In the genomic region with DNA sequence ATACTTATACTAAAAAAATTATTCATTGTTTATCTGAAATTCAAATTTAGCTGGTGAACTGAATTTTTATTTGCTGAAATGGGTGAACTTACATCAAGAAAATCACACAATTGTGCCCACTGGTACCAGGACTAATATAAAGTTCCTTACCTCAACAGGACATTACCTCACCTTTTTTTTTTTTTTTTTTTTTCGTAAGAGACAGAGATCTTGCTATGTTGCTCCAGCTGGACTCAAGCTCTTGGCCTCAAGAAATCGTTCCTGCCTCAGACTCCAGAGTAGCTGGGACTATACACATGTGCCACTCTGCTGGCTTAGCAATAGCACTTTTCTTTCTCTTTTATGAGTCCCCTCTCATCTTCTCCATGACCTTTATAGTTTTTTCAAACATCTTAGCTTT, we compare ENCODE assay signal across 20 cellular contexts. TPM values are rescaled to one million over a fixed set of nuclear protein-coding genes. Genes with fewer than 3 reads are reported as not detected.
DNase-seq lines count a peak whose midpoint lies in the region; ATAC-seq and TF ChIP-seq lines count a peak whose summit lies in the region.
"Had no signal": no experiment of that assay in that cellular context is flagged by ENCODE, and none has a peak within 500 bp of the region (broad histone marks: within the 10 kb centered on the region; RNA-seq: fewer than 3 reads in every experiment).

No MANE protein-coding gene starts in this region.

- H3K4me1 Mint-ChIP-seq in activated CD8-positive, alpha-beta memory T cell treated with anti-CD3 and anti-CD28 coated beads, Interleukin-2, amount 10 ng/mL, durations not matched to agents 7 days and 5 days: peaks cover 34% of the 10 kb centered on the region
- H3K4me1 Mint-ChIP-seq in T-helper 17 cell: peaks cover 2% of the 10 kb centered on the region
- peaks cover 3 to 16% of the 10 kb centered on the region in 2 donors for H3K4me1 Mint-ChIP-seq in stimulated activated naive B cell treated with anti-CD40 and anti-IgM and Interleukin-4, amounts not matched to agents 10 μg/mL and 1 μg/mL and 100 μg/mL, for 72 hours
- H3K4me1 Mint-ChIP-seq: B cell, H9 had no signal

- no peaks in the 10 kb centered on the region for H3K36me3 ChIP-seq in prostate gland

- TF ChIP-seq CTCF in lower leg skin (IDR thresholded peaks at IDR 0.05) (no peak), prostate gland (IDR thresholded peaks at IDR 0.05) (no peak)

- no peaks in the 10 kb centered on the region for H3K27me3 Mint-ChIP-seq in activated CD8-positive, alpha-beta memory T cell treated with anti-CD3 and anti-CD28 coated beads, Interleukin-2, amount 10 ng/mL, durations not matched to agents 7 days and 5 days
- no peaks in the 10 kb centered on the region for H3K27me3 Mint-ChIP-seq in T-helper 17 cell
- peaks cover 20 to 23% of the 10 kb centered on the region in 2 donors for H3K27me3 Mint-ChIP-seq in stimulated activated naive B cell treated with anti-CD40 and anti-IgM and Interleukin-4, amounts not matched to agents 10 μg/mL and 1 μg/mL and 100 μg/mL, for 72 hours

- no peak for ATAC-seq in activated CD8-positive, alpha-beta memory T cell treated with anti-CD3 and anti-CD28 coated beads, Interleukin-2, amount 10 ng/mL, durations not matched to agents 7 days and 5 days
- ATAC-seq in T-helper 17 cell: no peak
- no peak for ATAC-seq in stimulated activated naive B cell treated with anti-CD40 and anti-IgM and Interleukin-4, amounts not matched to agents 10 μg/mL and 1 μg/mL and 100 μg/mL, for 72 hours (replicated peaks)

- WGBS in lower leg skin, 2 donors: 38 to 39% methylated on average over 2 of the region's 2 CpGs
- 64% methylated on average over 2 of the region's 2 CpGs for WGBS in prostate gland

- intact Hi-C loops in lower leg skin (cut with DNase I; ENCODE audit: low total_unique reads) (no loop called here), prostate gland (cut with DNase I) (no loop called here)

- H3K4me1 ChIP-seq in prostate gland (replicated peaks): no peaks in the 10 kb centered on the region

- H3K9me3 ChIP-seq in T-helper 17 cell (ENCODE audit: control insufficient read depth, low read length, poor library complexity, severe bottlenecking): no peaks in the 10 kb centered on the region
- H3K9me3 ChIP-seq in prostate gland: no peaks in the 10 kb centered on the region

- H3K36me3 Mint-ChIP-seq in activated CD8-positive, alpha-beta memory T cell treated with anti-CD3 and anti-CD28 coated beads, Interleukin-2, amount 10 ng/mL, durations not matched to agents 7 days and 5 days: peaks cover 16% of the 10 kb centered on the region
- no peaks in the 10 kb centered on the region for H3K36me3 Mint-ChIP-seq in T-helper 17 cell (ENCODE audit: low read depth)
- no peaks in the 10 kb centered on the region for H3K36me3 Mint-ChIP-seq in stimulated activated naive B cell treated with anti-CD40 and anti-IgM and Interleukin-4, amounts not matched to agents 10 μg/mL and 1 μg/mL and 100 μg/mL, for 72 hours

- H3K27ac Mint-ChIP-seq in activated CD8-positive, alpha-beta memory T cell treated with anti-CD3 and anti-CD28 coated beads, Interleukin-2, amount 10 ng/mL, durations not matched to agents 7 days and 5 days: peak overlapping the region; percentile 2
- peak overlapping the region; percentile 19 for H3K27ac Mint-ChIP-seq in T-helper 17 cell
- peak overlapping the region; percentile 57 for H3K27ac Mint-ChIP-seq in stimulated activated naive B cell treated with anti-CD40 and anti-IgM and Interleukin-4, amounts not matched to agents 10 μg/mL and 1 μg/mL and 100 μg/mL, for 72 hours
- H3K27ac Mint-ChIP-seq: B cell, H9 had no signal

- CTCF ChIA-PET in activated CD8-positive, alpha-beta memory T cell treated with anti-CD3 and anti-CD28 coated beads, Interleukin-2, amount 10 ng/mL, durations not matched to agents 7 days and 5 days (lab: Charles Lee): interaction anchor here (0.6 to 0.9 kb wide), 3 partner anchors 23 to 263 kb away, joined by 3 to 7 read pairs (median 3); a partner anchor contains a TSS

- no peak for DNase-seq in activated CD8-positive, alpha-beta memory T cell treated with anti-CD3 and anti-CD28 coated beads, Interleukin-2, amount 10 ng/mL, durations not matched to agents 7 days and 5 days
- no peak for DNase-seq in activated CD8-positive, alpha-beta memory T cell treated with anti-CD3 and anti-CD28 coated beads for 24 hours
- no peak for DNase-seq in T-helper 17 cell
- peak; percentile 16 for DNase-seq in dermis blood vessel endothelial cell
- no peak for DNase-seq in stimulated activated naive B cell treated with anti-CD40 and anti-IgM and Interleukin-4, amounts not matched to agents 10 μg/mL and 1 μg/mL and 100 μg/mL, for 72 hours
- no peak for DNase-seq in lower leg skin (ENCODE audit: low spot score in 2 of 2)
- no peak for DNase-seq in prostate gland (ENCODE audit: low spot score)
- no peak for DNase-seq in NCI-H1092 (lab: John Stamatoyannopoulos, UW)
- DNase-seq: COR-L47, DMS 273 treated with DMSO at 0.1 percent for 48 hours, H9, KBM-7, MV-4-11, NCI-H1417, NCI-H187 treated with DMSO at 0.1 percent for 48 hours, NCI-H345, NCI-H524 treated with DMSO at 0.1 percent for 48 hours, RPMI8226, SHP77 treated with DMSO at 0.1 percent for 48 hours had no signal

- no peaks in the 10 kb centered on the region for H3K27me3 ChIP-seq in prostate gland (replicated peaks; ENCODE audit: insufficient read depth)

- H3K9me3 Mint-ChIP-seq in activated CD8-positive, alpha-beta memory T cell treated with anti-CD3 and anti-CD28 coated beads, Interleukin-2, amount 10 ng/mL, durations not matched to agents 7 days and 5 days (ENCODE audit: low read depth): peaks cover 2% of the 10 kb centered on the region
- no peaks in the 10 kb centered on the region for H3K9me3 Mint-ChIP-seq in stimulated activated naive B cell treated with anti-CD40 and anti-IgM and Interleukin-4, amounts not matched to agents 10 μg/mL and 1 μg/mL and 100 μg/mL, for 72 hours
- H3K9me3 Mint-ChIP-seq: H9 had no signal

- H3K27ac ChIP-seq in prostate gland: no peak overlapping the region

- no peak overlapping the region for H3K4me3 Mint-ChIP-seq in activated CD8-positive, alpha-beta memory T cell treated with anti-CD3 and anti-CD28 coated beads, Interleukin-2, amount 10 ng/mL, durations not matched to agents 7 days and 5 days
- H3K4me3 Mint-ChIP-seq in T-helper 17 cell: no peak overlapping the region
- no peak overlapping the region for H3K4me3 Mint-ChIP-seq in stimulated activated naive B cell treated with anti-CD40 and anti-IgM and Interleukin-4, amounts not matched to agents 10 μg/mL and 1 μg/mL and 100 μg/mL, for 72 hours
- H3K4me3 Mint-ChIP-seq: B cell, H9 had no signal

- TF ChIP-seq POLR2A in lower leg skin (IDR thresholded peaks at IDR 0.05) (no peak), prostate gland (IDR thresholded peaks at IDR 0.05) (no peak)

- H3K4me3 ChIP-seq in lower leg skin (ENCODE audit: low read depth, poor library complexity, severe bottlenecking) (no peak overlapping the region), prostate gland (no peak overlapping the region)

RNA-seq across cellular contexts. Expression of a gene that starts 22.5 kb away (rescaled TPM):
- total RNA-seq in activated CD8-positive, alpha-beta memory T cell treated with anti-CD3 and anti-CD28 coated beads, Interleukin-2, amount 10 ng/mL, durations not matched to agents 7 days and 5 days: 100 to 1,000 TPM in 1 of 2 experiments, 10 to 100 TPM in 1; 50.8 to 124 TPM
- total RNA-seq in T-helper 17 cell: 1 to 10 TPM in 1 of 2 donors, under 1 TPM in 1; 0.60 to 3.9 TPM
- 20.1 and 30.3 TPM in 2 replicates for total RNA-seq in dermis blood vessel endothelial cell
- 10 to 100 TPM; 78.6 to 83.2 (median 80.7) TPM for total RNA-seq in lower leg skin
- total RNA-seq in prostate gland: 10 to 100 TPM; 22.2 to 30.8 TPM

RNA-seq across cellular contexts. Expression of a gene that starts 52.4 kb away (rescaled TPM):
- total RNA-seq in activated CD8-positive, alpha-beta memory T cell treated with anti-CD3 and anti-CD28 coated beads, Interleukin-2, amount 10 ng/mL, durations not matched to agents 7 days and 5 days: 10 to 100 TPM; 65.2 to 66.0 TPM
- total RNA-seq in T-helper 17 cell (10 to 100 TPM; 61.8 to 64.6 TPM), dermis blood vessel endothelial cell (25.2 and 26.9 TPM in 2 replicates), lower leg skin (10 to 100 TPM; 23.5 to 29.6 (median 28.8) TPM), prostate gland (10 to 100 TPM; 29.0 to 45.9 TPM)

Comparison
In these comparisons a context has a peak if more than half of its experiments do, and no peak if none do; other contexts are left out.
1. H3K27ac Mint-ChIP-seq: peak in every context shown above with its lines; median percentile 57 in stimulated activated naive B cell treated with anti-CD40 and anti-IgM and Interleukin-4, amounts not matched to agents 10 μg/mL and 1 μg/mL and 100 μg/mL, for 72 hours; 19 in T-helper 17 cell; 2 in activated CD8-positive, alpha-beta memory T cell treated with anti-CD3 and anti-CD28 coated beads, Interleukin-2, amount 10 ng/mL, durations not matched to agents 7 days and 5 days.